ENCODE assay signal across 8 cellular contexts in genomic region chr9:83955985-83956287, GRCh38. TPM values are rescaled to one million over a fixed set of nuclear protein-coding genes. Genes with fewer than 3 reads are reported as not detected.
DNase-seq lines count a peak whose midpoint lies in the region; ATAC-seq, FAIRE-seq and TF ChIP-seq lines count a peak whose summit lies in the region.

No MANE protein-coding gene starts in this region.

- H3K36me3 ChIP-seq in astrocyte (ENCODE audit: insufficient read depth, low read length) (no peaks in the 10 kb centered on the region), lower lobe of right lung (peaks cover 35% of the 10 kb centered on the region)

- H3K27ac Mint-ChIP-seq in astrocyte (ENCODE audit: unreplicated experiment): no peak overlapping the region

- H3K4me3 ChIP-seq in LNCaP clone FGC (ENCODE audit: low read depth, low read length) (peak overlapping the region; percentile 55), astrocyte (ENCODE audit: insufficient read depth, low read depth, low read length) (peak overlapping the region; percentile 75), lower lobe of right lung (peak overlapping the region; percentile 77)

- no peak for TF ChIP-seq CTCF in LNCaP clone FGC (IDR thresholded peaks at IDR 0.05; ENCODE audit: control insufficient read depth, extremely low read depth, insufficient read depth)
- TF ChIP-seq CTCF in astrocyte (IDR thresholded peaks at IDR 0.05; ENCODE audit: insufficient read depth, low read depth, low read length): no peak
- no peak for TF ChIP-seq CTCF in lower lobe of right lung (IDR thresholded peaks at IDR 0.05)

- H3K9ac ChIP-seq in astrocyte (ENCODE audit: low read length): peak overlapping the region; percentile 83

- peaks cover 2% of the 10 kb centered on the region for H3K9me3 Mint-ChIP-seq in astrocyte (ENCODE audit: unreplicated experiment)

- peak in 1 of 2 donors; percentile 86 for ATAC-seq in lower lobe of right lung

- no peak for FAIRE-seq in GM19239 (lab: Jason Lieb, UNC)
- FAIRE-seq in astrocyte (lab: Jason Lieb, UNC): no peak

- peak overlapping the region; percentile 92 for H3K4me2 ChIP-seq in astrocyte (ENCODE audit: low read length)

- H3K4me1 Mint-ChIP-seq in astrocyte (ENCODE audit: low read depth, unreplicated experiment): peaks cover 1% of the 10 kb centered on the region

- H2AFZ ChIP-seq in astrocyte (ENCODE audit: low read depth, low read length): peak overlapping the region; percentile 97

- intact Hi-C loops in lower lobe of right lung (cut with DNase I): no loop called here

- H3K9me3 ChIP-seq in astrocyte (ENCODE audit: insufficient read depth, low read depth, low read length): no peaks in the 10 kb centered on the region
- no peaks in the 10 kb centered on the region for H3K9me3 ChIP-seq in lower lobe of right lung

- H3K27ac ChIP-seq in astrocyte (ENCODE audit: low read depth, low read length) (no peak overlapping the region), lower lobe of right lung (peak overlapping the region; percentile 95)

- H3K4me1 ChIP-seq in astrocyte (ENCODE audit: insufficient read depth, low read length): peaks cover 16% of the 10 kb centered on the region
- H3K4me1 ChIP-seq in lower lobe of right lung: peaks cover 18% of the 10 kb centered on the region

- H3K27me3 Mint-ChIP-seq in astrocyte (ENCODE audit: low read depth, unreplicated experiment): peaks cover 2% of the 10 kb centered on the region

- H3K27me3 ChIP-seq in astrocyte (ENCODE audit: insufficient read depth, low read length) (no peaks in the 10 kb centered on the region), lower lobe of right lung (ENCODE audit: low read depth) (no peaks in the 10 kb centered on the region)

- no peaks in the 10 kb centered on the region for H4K20me1 ChIP-seq in astrocyte (ENCODE audit: insufficient read depth, low read length)

- H3K79me2 ChIP-seq in astrocyte (ENCODE audit: insufficient read depth, low read length): no peaks in the 10 kb centered on the region

- H3K4me3 Mint-ChIP-seq in astrocyte (ENCODE audit: unreplicated experiment): peak overlapping the region; percentile 77

- H3K36me3 Mint-ChIP-seq in astrocyte (ENCODE audit: low read depth, unreplicated experiment): peaks cover under 1% of the 10 kb centered on the region

- DNase-seq in GM19239 (ENCODE audit: insufficient read length, low spot score): peak; percentile 24
- DNase-seq in LNCaP clone FGC (ENCODE audit: low read depth): no peak
- no peak for DNase-seq in astrocyte (ENCODE audit: low read depth)
- no peak for DNase-seq in lower lobe of right lung
- DNase-seq in ureter (ENCODE audit: low spot score): peak; percentile 49
- no peak for DNase-seq in iPS-NIHi7 (ENCODE audit: extremely low spot score)
- DNase-seq in T-helper 9 cell: no peak
- no peak for DNase-seq in H4 (ENCODE audit: low spot score)

RNA-seq across cellular contexts. Expression of gene HNRNPK, which starts 24.1 kb away (rescaled TPM):
- total RNA-seq in astrocyte (488 and 511 TPM in 2 replicates), lower lobe of right lung (390 TPM), ureter (600 TPM)
- total RNA-seq in H4 (2014; rRNA removed; shearing (Covaris generic)): 661 and 803 TPM in 2 replicates

RNA-seq across cellular contexts. Expression of gene RMI1, which starts 24.7 kb away (rescaled TPM):
- total RNA-seq in astrocyte: 6.3 and 6.5 TPM in 2 replicates
- total RNA-seq in lower lobe of right lung: 6.7 TPM
- total RNA-seq in ureter: 12.1 TPM
- 9.1 and 11.5 TPM in 2 replicates for total RNA-seq in H4 (2014; rRNA removed; shearing (Covaris generic))

RNA-seq across cellular contexts. Expression of gene KIF27, which starts 34.7 kb away (rescaled TPM):
- total RNA-seq in astrocyte (2.2 and 3.0 TPM in 2 replicates), lower lobe of right lung (10.4 TPM), ureter (10.7 TPM)
- total RNA-seq in H4 (2014; rRNA removed; shearing (Covaris generic)): 0.64 and 1.2 TPM in 2 replicates

Comparison
In these comparisons a context has a peak if more than half of its experiments do, and no peak if none do; other contexts are left out.
1. DNase-seq: peak in GM19239 (single experiment) and ureter (single experiment); none in LNCaP clone FGC (single experiment), astrocyte (single experiment), lower lobe of right lung (single experiment), iPS-NIHi7 (single experiment), T-helper 9 cell (single experiment) and H4 (single experiment).
2. Peak in every context shown above with its lines, with median percentiles within 50 percentile points of each other: H3K4me3 ChIP-seq.